18 cellular contexts compared by ENCODE assay signal in genomic region chr14:23175823-23176222, GRCh38. TPM values are rescaled to one million over a fixed set of nuclear protein-coding genes. Genes with fewer than 3 reads are reported as not detected.
DNase-seq lines count a peak whose midpoint lies in the region; ATAC-seq and TF ChIP-seq lines count a peak whose summit lies in the region.
"Had no signal": no experiment of that assay in that cellular context is flagged by ENCODE, and none has a peak within 500 bp of the region (broad histone marks: within the 10 kb centered on the region; RNA-seq: fewer than 3 reads in every experiment).

No MANE protein-coding gene starts in this region.

- CTCF ChIA-PET in HEK293 (lab: Yijun Ruan, JAX) (interaction anchor here (0.6 to 10.0 kb wide), 6 partner anchors 8 to 278 kb away, joined by 3 to 68 read pairs (median 5); partner anchors contain the start of genes CEBPE and SLC7A8), PC-3 (lab: Charles Lee) (interaction anchor here (1.1 kb wide), 1 partner anchor 55 kb away, joined by 3 read pairs; no protein-coding TSS in a partner anchor)

- no peak overlapping the region for H3K4me3 Mint-ChIP-seq in nephron

- no peak for TF ChIP-seq CTCF in HEK293 (tag by site-specific recombination; IDR thresholded peaks at IDR 0.05)
- no peak for TF ChIP-seq CTCF in PC-3 (conservative IDR thresholded peaks at IDR 0.05; ENCODE audit: low read depth, low read length)
- no peak for TF ChIP-seq CTCF in nephron (IDR thresholded peaks at IDR 0.05; ENCODE audit: unreplicated experiment in 3 of 3)
- TF ChIP-seq CTCF in upper lobe of right lung (IDR thresholded peaks at IDR 0.05) = no peak
- no peak for TF ChIP-seq CTCF in colonic mucosa (IDR thresholded peaks at IDR 0.05)

- POLR2A ChIA-PET in HEK293 (lab: Yijun Ruan, JAX) = no interaction called here
- POLR2A ChIA-PET in PC-3 (lab: Charles Lee; ENCODE audit: unreplicated experiment) = no interaction called here

- H3K27ac ChIP-seq in HEK293 (ENCODE audit: extremely low read depth, low read depth, low read length) (peak overlapping the region; percentile 40), PC-3 (ENCODE audit: low read length) (no peak overlapping the region), upper lobe of right lung (no peak overlapping the region), colonic mucosa (no peak overlapping the region)
- H3K27ac ChIP-seq: heart right ventricle, suprapubic skin had no signal

- peak; percentile 23 for DNase-seq in PC-3
- DNase-seq in dermis blood vessel endothelial cell = peak; percentile 64
- DNase-seq in midbrain (lab: John Stamatoyannopoulos, UW) = no peak
- no peak for DNase-seq in upper lobe of right lung
- no peak for DNase-seq in colonic mucosa
- no peak for DNase-seq in DMS114 treated with DMSO at 0.1 percent for 48 hours (lab: John Stamatoyannopoulos, UW; ENCODE audit: unreplicated experiment)
- DNase-seq: Calu3, cerebellar nuclear complex, GF-D8, heart right ventricle, Kasumi-1, kidney, NCI-H1694, NCI-H526 treated with DMSO at 0.1 percent for 48 hours, sigmoid colon had no signal

- no peaks in the 10 kb centered on the region for H4K20me1 ChIP-seq in PC-3 (ENCODE audit: low read length)

- no peaks in the 10 kb centered on the region for H3K36me3 ChIP-seq in HEK293 (ENCODE audit: control insufficient read depth in 2 of 2, insufficient read depth in 1 of 2, low read length in 2 of 2)
- no peaks in the 10 kb centered on the region for H3K36me3 ChIP-seq in PC-3 (ENCODE audit: low read depth, low read length)
- no peaks in the 10 kb centered on the region for H3K36me3 ChIP-seq in upper lobe of right lung
- H3K36me3 ChIP-seq in colonic mucosa = no peaks in the 10 kb centered on the region
- H3K36me3 ChIP-seq: heart right ventricle, sigmoid colon, suprapubic skin had no signal

- peak overlapping the region; percentile 68 to 81 (median 70) for H3K27ac Mint-ChIP-seq in nephron

- H3K9me3 ChIP-seq in HEK293 (ENCODE audit: control insufficient read depth, insufficient read depth, low read depth, low read length) = no peaks in the 10 kb centered on the region
- no peaks in the 10 kb centered on the region for H3K9me3 ChIP-seq in PC-3 (ENCODE audit: low read length)
- H3K9me3 ChIP-seq in upper lobe of right lung = no peaks in the 10 kb centered on the region
- H3K9me3 ChIP-seq in colonic mucosa = no peaks in the 10 kb centered on the region
- H3K9me3 ChIP-seq: heart right ventricle, sigmoid colon, suprapubic skin had no signal

- peaks cover 23% of the 10 kb centered on the region for H3K4me1 ChIP-seq in HEK293 (ENCODE audit: control insufficient read depth, insufficient read depth, low read length)
- H3K4me1 ChIP-seq in PC-3 (ENCODE audit: insufficient read depth, low read length) = no peaks in the 10 kb centered on the region
- H3K4me1 ChIP-seq in upper lobe of right lung = peaks cover 19% of the 10 kb centered on the region
- no peaks in the 10 kb centered on the region for H3K4me1 ChIP-seq in colonic mucosa

- ATAC-seq in PC-3 (0 out of 2 replicates have a peak, but pooled peaks have one; percentile 29), upper lobe of right lung (no peak)
- ATAC-seq: heart right ventricle had no signal

- H3K9ac ChIP-seq in PC-3 (ENCODE audit: low read length) (no peak overlapping the region), colonic mucosa (ENCODE audit: low read depth in 2 of 2, low read length in 2 of 2) (no peak overlapping the region)

- no peaks in the 10 kb centered on the region for H3K9me2 ChIP-seq in PC-3 (replicated peaks; ENCODE audit: low read length)

- peaks cover 3% of the 10 kb centered on the region for H3K27me3 Mint-ChIP-seq in nephron (ENCODE audit: low read depth)

- H2AFZ ChIP-seq in PC-3 (ENCODE audit: low read length) = no peak overlapping the region

- H3K9me3 Mint-ChIP-seq in nephron = no peaks in the 10 kb centered on the region

- peaks cover 56% of the 10 kb centered on the region for H3K4me1 Mint-ChIP-seq in nephron

- peaks cover 19% of the 10 kb centered on the region for H3K36me3 Mint-ChIP-seq in nephron (ENCODE audit: low read depth)

- H3F3A ChIP-seq in PC-3 (ENCODE audit: low read length, unreplicated experiment) = no peaks in the 10 kb centered on the region

- H3K4me2 ChIP-seq in PC-3 (ENCODE audit: low read length) = no peak overlapping the region

- BruUV-seq in PC-3 (replicated peaks; lab: Mats Ljungman, UMichigan) = no TSS peak

- no peaks in the 10 kb centered on the region for H3K79me2 ChIP-seq in PC-3 (ENCODE audit: low read length)

- intact Hi-C loops in PC-3 (cut with micrococcal nuclease) (no loop called here), upper lobe of right lung (cut with DNase I) (no loop called here), colonic mucosa (cut with DNase I) (no loop called here)

- no peak overlapping the region for H3K4me3 ChIP-seq in HEK293 (ENCODE audit: low read depth, low read length)
- H3K4me3 ChIP-seq in PC-3 (ENCODE audit: low read length) = no peak overlapping the region
- no peak overlapping the region for H3K4me3 ChIP-seq in upper lobe of right lung
- H3K4me3 ChIP-seq in colonic mucosa = no peak overlapping the region
- H3K4me3 ChIP-seq: heart right ventricle, sigmoid colon, suprapubic skin had no signal

- H3K27me3 ChIP-seq in PC-3 (ENCODE audit: low read length) (peaks cover 19% of the 10 kb centered on the region; the same call in 1 of the 2 replicates), upper lobe of right lung (no peaks in the 10 kb centered on the region), colonic mucosa (no peaks in the 10 kb centered on the region)
- H3K27me3 ChIP-seq: suprapubic skin had no signal

TF ChIP-seq in HEK293, 187 proteins besides CTCF, POLR2A, EP300 and RAD21 (continues in another document):
- no peak for TF ChIP-seq ZNF571 (tag by site-specific recombination; IDR thresholded peaks at IDR 0.05)
- TF ChIP-seq KLF1 (tag by site-specific recombination; IDR thresholded peaks at IDR 0.05) = no peak
- TF ChIP-seq PRDM10 (tag by site-specific recombination; IDR thresholded peaks at IDR 0.05) = peak; percentile 96
- 0 out of 2 replicates have a peak, but pooled peaks have one; percentile 26 for TF ChIP-seq INSM2 (tag by site-specific recombination; IDR thresholded peaks at IDR 0.05)
- TF ChIP-seq ZBTB48 (tag by site-specific recombination; IDR thresholded peaks at IDR 0.05) = no peak
- TF ChIP-seq ZXDB (tag by site-specific recombination; IDR thresholded peaks at IDR 0.05) = 0 out of 2 replicates have a peak, but pooled peaks have one; percentile 24
- no peak for TF ChIP-seq ZNF155 (tag by site-specific recombination; IDR thresholded peaks at IDR 0.05)
- TF ChIP-seq PRDM6 (tag by site-specific recombination; IDR thresholded peaks at IDR 0.05) = peak; percentile 98

RNA-seq across cellular contexts. Expression of gene SLC7A8, which starts 7.6 kb away (rescaled TPM):
- 0.63 and 3.8 TPM in 2 replicates for total RNA-seq in PC-3 (2014; rRNA removed)
- total RNA-seq in dermis blood vessel endothelial cell = 0.09 TPM in 1 of 2 replicates, not detected in the other
- 49.8 TPM for total RNA-seq in upper lobe of right lung
- 10 to 100 TPM; 21.5 to 23.8 TPM for total RNA-seq in colonic mucosa
- total RNA-seq: Calu3 had no signal

RNA-seq across cellular contexts. Expression of gene CEBPE, which starts 56.8 kb away (rescaled TPM):
- not detected in 2 replicates for total RNA-seq in PC-3 (2014; rRNA removed)
- total RNA-seq in dermis blood vessel endothelial cell = not detected in 2 replicates
- total RNA-seq in upper lobe of right lung = not detected
- not detected for total RNA-seq in colonic mucosa
- total RNA-seq: Calu3, kidney, suprapubic skin had no signal

Comparison
In these comparisons a context has a peak if more than half of its experiments do, and no peak if none do; other contexts are left out.
1. DNase-seq: peak in PC-3 (single experiment) and dermis blood vessel endothelial cell (single experiment); none in midbrain (single experiment), upper lobe of right lung (single experiment), colonic mucosa (single experiment) and DMS114 treated with DMSO at 0.1 percent for 48 hours (single experiment).